26 cellular contexts compared by ENCODE assay signal in the genomic region with DNA sequence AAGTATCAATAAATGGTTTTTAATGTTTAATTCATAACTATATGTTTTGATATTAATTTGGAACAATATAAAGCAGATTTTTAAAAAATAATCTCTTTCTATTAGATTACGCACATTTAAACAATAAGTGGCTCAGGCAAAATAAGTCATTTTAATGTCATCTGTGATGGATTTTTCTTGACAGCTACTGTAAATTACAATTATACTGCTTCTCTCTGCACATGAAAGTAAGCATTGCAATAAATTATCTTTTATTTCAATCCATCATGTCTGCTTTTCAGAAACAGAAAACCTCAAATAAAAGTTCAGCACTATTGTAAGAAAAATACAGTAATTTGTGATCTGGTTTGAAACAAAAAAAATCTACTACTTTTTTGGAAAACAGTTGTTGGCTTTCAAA. TPM values are rescaled to one million over a fixed set of nuclear protein-coding genes. Genes with fewer than 3 reads are reported as not detected.
DNase-seq lines count a peak whose midpoint lies in the region; ATAC-seq, FAIRE-seq and TF ChIP-seq lines count a peak whose summit lies in the region.
"Had no signal": no experiment of that assay in that cellular context is flagged by ENCODE, and none has a peak within 500 bp of the region (broad histone marks: within the 10 kb centered on the region; RNA-seq: fewer than 3 reads in every experiment).

No MANE protein-coding gene starts in this region.

- no peak for TF ChIP-seq CTCF in HEK293 (tag by site-specific recombination; IDR thresholded peaks at IDR 0.05)
- no peak for TF ChIP-seq CTCF in neural cell (IDR thresholded peaks at IDR 0.05; ENCODE audit: poor library complexity, severe bottlenecking)
- TF ChIP-seq CTCF in GM20000 (IDR thresholded peaks at IDR 0.05; ENCODE audit: extremely low read depth, missing control alignments), result no peak

- peak overlapping the region; percentile 18 for H3K4me2 ChIP-seq in neural cell (ENCODE audit: low read length)
- H3K4me2 ChIP-seq: BLaER1 had no signal

- H3K36me3 ChIP-seq in HEK293 (ENCODE audit: control insufficient read depth in 2 of 2, insufficient read depth in 1 of 2, low read length in 2 of 2) (no peaks in the 10 kb centered on the region), neural cell (ENCODE audit: insufficient read depth, low read length) (no peaks in the 10 kb centered on the region)
- H3K36me3 ChIP-seq: BE2C, BLaER1 had no signal

- FAIRE-seq in RCC 7860 (lab: Jason Lieb, UNC), result peak; percentile 46
- FAIRE-seq: GM12891, GM18507 had no signal

- H3K27ac ChIP-seq in HEK293 (ENCODE audit: extremely low read depth, low read depth, low read length), result no peak overlapping the region
- H3K27ac ChIP-seq in neural cell (ENCODE audit: low read length), result peak overlapping the region; percentile 81
- H3K27ac ChIP-seq: BLaER1 had no signal

- TF ChIP-seq RAD21 in neural cell (conservative IDR thresholded peaks at IDR 0.05), result no peak

- no peaks in the 10 kb centered on the region for H4K20me1 ChIP-seq in neural cell (ENCODE audit: insufficient read depth)

- no peaks in the 10 kb centered on the region for H3K9me2 ChIP-seq in neural cell (ENCODE audit: insufficient read depth, low read length)

- H3K9me3 ChIP-seq in HEK293 (ENCODE audit: control insufficient read depth, insufficient read depth, low read depth, low read length), result no peaks in the 10 kb centered on the region
- H3K9me3 ChIP-seq in neural cell (ENCODE audit: low read length), result no peaks in the 10 kb centered on the region
- H3K9me3 ChIP-seq: BE2C, BLaER1 had no signal

- POLR2A ChIA-PET in HEK293 (lab: Yijun Ruan, JAX), result interaction anchor here (2.6 kb wide), 1 partner anchor 11 kb away, joined by 8 read pairs; the partner anchor contains the start of gene DLX1

- H2AFZ ChIP-seq in neural cell (ENCODE audit: low read depth, low read length), result no peak overlapping the region

- peak; percentile 36 for TF ChIP-seq EP300 in neural cell (conservative IDR thresholded peaks at IDR 0.05; ENCODE audit: poor library complexity, severe bottlenecking)

- peak overlapping the region; percentile 8 for H3K9ac ChIP-seq in neural cell (ENCODE audit: low read length)
- H3K9ac ChIP-seq: BLaER1 had no signal

- H3K27me3 ChIP-seq in neural cell (ENCODE audit: insufficient read depth, low read depth, low read length), result no peaks in the 10 kb centered on the region
- H3K27me3 ChIP-seq: BE2C had no signal

- peaks cover 6% of the 10 kb centered on the region; the same call in 1 of the 2 replicates for H3K4me1 ChIP-seq in HEK293 (ENCODE audit: control insufficient read depth, insufficient read depth, low read length)
- H3K4me1 ChIP-seq: BE2C, BLaER1 had no signal

- CTCF ChIA-PET in HEK293 (lab: Yijun Ruan, JAX), result no interaction called here

- H3K4me3 ChIP-seq in HEK293 (ENCODE audit: low read depth, low read length), result no peak overlapping the region
- H3K4me3 ChIP-seq in neural cell (ENCODE audit: low read length), result no peak overlapping the region
- H3K4me3 ChIP-seq: BLaER1 had no signal

- no peak for TF ChIP-seq POLR2A in GM18505 (IDR thresholded peaks at IDR 0.05; ENCODE audit: borderline replicate concordance, extremely low read depth, insufficient read depth, insufficient read length)

- peaks cover 30% of the 10 kb centered on the region for H3K79me2 ChIP-seq in neural cell (replicated peaks; ENCODE audit: insufficient read depth, low read length)

- no peak for DNase-seq in RCC 7860 (ENCODE audit: low spot score)
- DNase-seq in NCI-H524 treated with DMSO at 0.1 percent for 48 hours (lab: John Stamatoyannopoulos, UW), result no peak
- DNase-seq in GM20000 (ENCODE audit: low spot score), result no peak
- DNase-seq: 8988T; ACHN; BE2C; C1 segment of cervical spinal cord; CD4-positive, alpha-beta memory T cell; CD4-positive, CD25-positive, alpha-beta regulatory T cell; CD8-positive, alpha-beta memory T cell; COR-L47; DMS 273 treated with DMSO at 0.1 percent for 48 hours; DMS153; DMS53; DMS79; DND-41; EL; GF-D8 had no signal

- ATAC-seq in HG03097 (IDR thresholded peaks at IDR 0.05; ENCODE audit: low FRiP score, unreplicated experiment) (no peak), GM18505 (IDR thresholded peaks at IDR 0.05; ENCODE audit: unreplicated experiment) (no peak)

- H3F3A ChIP-seq in neural cell (ENCODE audit: insufficient read depth, low read length, poor library complexity, severe bottlenecking), result peaks cover 11% of the 10 kb centered on the region

TF ChIP-seq in HEK293, 187 proteins besides CTCF, POLR2A, EP300 and RAD21 (continues in another document):
- TF ChIP-seq, protein P1, sequence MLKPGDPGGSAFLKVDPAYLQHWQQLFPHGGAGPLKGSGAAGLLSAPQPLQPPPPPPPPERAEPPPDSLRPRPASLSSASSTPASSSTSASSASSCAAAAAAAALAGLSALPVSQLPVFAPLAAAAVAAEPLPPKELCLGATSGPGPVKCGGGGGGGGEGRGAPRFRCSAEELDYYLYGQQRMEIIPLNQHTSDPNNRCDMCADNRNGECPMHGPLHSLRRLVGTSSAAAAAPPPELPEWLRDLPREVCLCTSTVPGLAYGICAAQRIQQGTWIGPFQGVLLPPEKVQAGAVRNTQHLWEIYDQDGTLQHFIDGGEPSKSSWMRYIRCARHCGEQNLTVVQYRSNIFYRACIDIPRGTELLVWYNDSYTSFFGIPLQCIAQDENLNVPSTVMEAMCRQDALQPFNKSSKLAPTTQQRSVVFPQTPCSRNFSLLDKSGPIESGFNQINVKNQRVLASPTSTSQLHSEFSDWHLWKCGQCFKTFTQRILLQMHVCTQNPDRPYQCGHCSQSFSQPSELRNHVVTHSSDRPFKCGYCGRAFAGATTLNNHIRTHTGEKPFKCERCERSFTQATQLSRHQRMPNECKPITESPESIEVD (tag by site-specific recombination; IDR thresholded peaks at IDR 0.05), result peak; percentile 81
- TF ChIP-seq ZNF544 (tag by site-specific recombination; IDR thresholded peaks at IDR 0.05) (no peak), ZNF2 (tag by site-specific recombination; IDR thresholded peaks at IDR 0.05) (no peak), ZNF645 (tag by site-specific recombination; IDR thresholded peaks at IDR 0.05) (no peak)

TF ChIP-seq in neural cell, 6 proteins besides CTCF, POLR2A, EP300 and RAD21:
- no peak for TF ChIP-seq MXI1 (conservative IDR thresholded peaks at IDR 0.05; ENCODE audit: poor library complexity, severe bottlenecking)
- TF ChIP-seq POLR2AphosphoS5 (IDR thresholded peaks at IDR 0.05), result peak; percentile 44
TF ChIP-seq in neural cell: peak in this region for 1.

RNA-seq across cellular contexts. Expression of gene DLX1, which starts 11.1 kb away (rescaled TPM):
- polyA plus RNA-seq in neural cell, result 67.3 and 83.1 TPM in 2 replicates
- polyA minus RNA-seq in neural cell, result 53.3 and 55.8 TPM in 2 replicates
- polyA plus RNA-seq: CD14-positive monocyte; CD4-positive, alpha-beta memory T cell; CD4-positive, CD25-positive, alpha-beta regulatory T cell; CD8-positive, alpha-beta memory T cell had no signal

RNA-seq across cellular contexts. Expression of gene DLX2, which starts 28.4 kb away (rescaled TPM):
- polyA plus RNA-seq in neural cell, result 7.7 and 9.3 TPM in 2 replicates
- polyA minus RNA-seq in neural cell, result 18.7 and 19.3 TPM in 2 replicates
- polyA plus RNA-seq: CD14-positive monocyte; CD4-positive, alpha-beta memory T cell; CD4-positive, CD25-positive, alpha-beta regulatory T cell; CD8-positive, alpha-beta memory T cell had no signal
